Comparison of ENCODE assay signal across 13 cellular contexts in the genomic region with DNA sequence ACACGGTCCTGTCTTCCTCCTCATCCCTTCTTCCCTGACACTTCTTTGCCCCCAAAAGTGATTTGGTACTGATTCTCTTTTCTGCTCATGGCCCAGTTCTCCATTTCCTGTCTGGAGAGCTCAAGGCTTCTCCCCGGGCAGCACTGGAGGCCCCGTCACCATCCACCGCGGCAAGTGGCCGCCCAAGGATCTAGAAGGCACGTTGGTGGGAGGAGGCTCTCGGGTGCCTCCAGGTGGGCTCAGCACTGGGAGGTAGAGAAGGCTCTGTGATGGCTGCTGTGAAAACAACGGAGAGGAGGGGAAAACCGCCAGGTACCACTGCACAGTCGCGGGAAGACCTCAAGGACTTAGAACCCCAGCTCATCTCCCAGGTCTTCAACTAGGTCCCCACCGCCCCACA.
"Had no signal": no experiment of that assay in that cellular context is flagged by ENCODE, and none has a peak within 500 bp of the region (broad histone marks: within the 10 kb centered on the region; RNA-seq: fewer than 3 reads in every experiment).

No MANE protein-coding gene starts in this region.

- H3K9me3 ChIP-seq: pancreas had no signal

- H3K36me3 ChIP-seq: pancreas had no signal

- H3K27me3 ChIP-seq: foreskin keratinocyte, hepatocyte, pancreas had no signal

- ATAC-seq: effector memory CD8-positive, alpha-beta T cell; left colon; naive thymus-derived CD4-positive, alpha-beta T cell; pancreas; right cardiac atrium had no signal

- H3K9me3 Mint-ChIP-seq: effector memory CD8-positive, alpha-beta T cell; naive thymus-derived CD4-positive, alpha-beta T cell had no signal

- DNase-seq: effector memory CD8-positive, alpha-beta T cell; left colon; naive thymus-derived CD4-positive, alpha-beta T cell; occipital lobe; small intestine; stimulated activated CD4-positive, alpha-beta T cell treated with anti-CD3 and anti-CD28 coated beads, Interleukin-12 subunit alpha, Interleukin-12 subunit beta, amount 100 ng/mL, for 4 hours; stimulated activated naive CD4-positive, alpha-beta T cell treated with Interleukin-2 at 50 U/mL for 16 hours; trophoblast cell had no signal

- H3K4me3 Mint-ChIP-seq: effector memory CD8-positive, alpha-beta T cell; naive thymus-derived CD4-positive, alpha-beta T cell had no signal

- H3K4me1 ChIP-seq: foreskin keratinocyte, pancreas had no signal

- H3K27ac ChIP-seq: foreskin keratinocyte, hepatocyte, pancreas had no signal

- H3K27me3 Mint-ChIP-seq: effector memory CD8-positive, alpha-beta T cell; naive thymus-derived CD4-positive, alpha-beta T cell; progenitor cell of endocrine pancreas had no signal

- H3K4me3 ChIP-seq: hepatocyte, pancreas had no signal

- H3K27ac Mint-ChIP-seq: effector memory CD8-positive, alpha-beta T cell; progenitor cell of endocrine pancreas had no signal
